ENCODE assay signal across 22 cellular contexts in the genomic region with DNA sequence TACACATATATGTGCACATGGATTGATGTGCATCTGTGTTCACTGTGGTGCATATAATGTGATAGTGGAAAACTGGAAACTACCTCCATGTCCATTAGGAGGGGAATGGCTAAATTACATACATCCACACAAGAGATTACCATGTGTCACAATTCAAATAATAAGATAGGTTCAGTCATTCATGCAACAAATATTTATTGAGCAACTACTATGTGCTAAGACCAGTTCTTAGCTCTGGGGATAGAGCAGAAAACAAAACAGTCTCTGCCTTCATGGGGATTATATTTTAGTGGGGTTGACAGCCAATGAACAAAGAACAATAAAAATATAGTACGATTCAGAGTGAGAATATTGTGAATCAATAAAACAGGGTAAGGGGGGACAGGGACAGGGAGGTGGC.
A peak's percentile ranks its signal among the peaks of the same experiment; 100 is the strongest.
DNase-seq lines count a peak whose midpoint lies in the region; ATAC-seq, FAIRE-seq and TF ChIP-seq lines count a peak whose summit lies in the region.
"Had no signal": no experiment of that assay in that cellular context is flagged by ENCODE, and none has a peak within 500 bp of the region (broad histone marks: within the 10 kb centered on the region; RNA-seq: fewer than 3 reads in every experiment).

No MANE protein-coding gene starts in this region.

- no peak for ATAC-seq in K562
- ATAC-seq in pancreas: no peak
- ATAC-seq in HG02763 (IDR thresholded peaks at IDR 0.05; ENCODE audit: unreplicated experiment): no peak
- ATAC-seq in GM21786 (IDR thresholded peaks at IDR 0.05; ENCODE audit: unreplicated experiment): no peak
- ATAC-seq: HCT116 had no signal

- H3K4me2 ChIP-seq in DOHH2 (ENCODE audit: low read length) (peak overlapping the region; percentile 89), Karpas-422 (ENCODE audit: low read depth, low read length, poor library complexity, severe bottlenecking) (peak overlapping the region; percentile 59), SU-DHL-6 (ENCODE audit: low read depth, low read length, poor library complexity, severe bottlenecking) (peak overlapping the region; percentile 49), K562 (ENCODE audit: insufficient read depth, low read length) (no peak overlapping the region)

- H3K9me3 ChIP-seq in DOHH2 (ENCODE audit: control insufficient read depth, insufficient read depth, low read length) (peaks cover 11% of the 10 kb centered on the region), Karpas-422 (ENCODE audit: low read length) (no peaks in the 10 kb centered on the region), SU-DHL-6 (ENCODE audit: insufficient read depth, low read length) (peaks cover 8% of the 10 kb centered on the region; the same call in 1 of the 2 replicates), K562 (replicated peaks; ENCODE audit: control insufficient read depth, insufficient read depth, low read depth, low read length) (no peaks in the 10 kb centered on the region), pancreas (no peaks in the 10 kb centered on the region)

- no peak for TF ChIP-seq POLR2A in K562 (conservative IDR thresholded peaks at IDR 0.05)

- H3K4me3 ChIP-seq in DOHH2 (ENCODE audit: low read length): peak overlapping the region; percentile 80
- no peak overlapping the region for H3K4me3 ChIP-seq in Karpas-422 (ENCODE audit: low read length)
- no peak overlapping the region for H3K4me3 ChIP-seq in SU-DHL-6 (ENCODE audit: insufficient read depth, low read length, poor library complexity, severe bottlenecking)
- no peak overlapping the region for H3K4me3 ChIP-seq in K562
- no peak overlapping the region for H3K4me3 ChIP-seq in pancreas

- TF ChIP-seq CTCF in DOHH2 (IDR thresholded peaks at IDR 0.05; ENCODE audit: low read depth, low read length, poor library complexity, severe bottlenecking) (no peak), SU-DHL-6 (IDR thresholded peaks at IDR 0.05; ENCODE audit: insufficient read depth, low read length, poor library complexity, severe bottlenecking) (no peak), K562 (IDR thresholded peaks at IDR 0.05 in 2 of 3, conservative IDR thresholded peaks at IDR 0.05 in 1 of 3; ENCODE audit: insufficient read depth in 2 of 3, low read depth in 1 of 3, low read length in 3 of 3) (no peak), pancreas (IDR thresholded peaks at IDR 0.05) (no peak)

- H3K36me3 ChIP-seq in DOHH2 (ENCODE audit: control insufficient read depth, low read length) (peaks cover 40% of the 10 kb centered on the region), Karpas-422 (ENCODE audit: insufficient read depth, low read length) (no peaks in the 10 kb centered on the region), SU-DHL-6 (ENCODE audit: low read length) (peaks cover 17% of the 10 kb centered on the region), K562 (ENCODE audit: control insufficient read depth, insufficient read depth, low read length) (peaks cover 19% of the 10 kb centered on the region; the same call in 1 of the 3 replicates), pancreas (no peaks in the 10 kb centered on the region)

- TF ChIP-seq EP300 in K562 (IDR thresholded peaks at IDR 0.05; ENCODE audit: low read length): no peak

- CTCF ChIA-PET in K562 (lab: Yijun Ruan, JAX; ENCODE audit: low intra/inter-chr PET ratio): no interaction called here

- no TSS peak for BruUV-seq in K562 (replicated peaks; lab: Mats Ljungman, UMichigan)

- no peak for DNase-seq in Karpas-422
- no peak for DNase-seq in K562 (ENCODE audit: extremely low read depth in 1 of 4, low spot score in 3 of 4)
- DNase-seq in pancreas: no peak
- no peak for DNase-seq in ecto neural progenitor cell (ENCODE audit: low spot score)
- DNase-seq: C1 segment of cervical spinal cord; CD4-positive, CD25-positive, alpha-beta regulatory T cell; CD8-positive, alpha-beta memory T cell; COR-L47; DMS 273 treated with DMSO at 0.1 percent for 48 hours; DMS53; DND-41; GOT3; H7; KG1 had no signal

- no peaks in the 10 kb centered on the region for H3K9me1 ChIP-seq in K562 (ENCODE audit: control insufficient read depth, insufficient read depth, low read length)

- H3K9me2 ChIP-seq in DOHH2 (replicated peaks; ENCODE audit: control insufficient read depth, low read length): no peaks in the 10 kb centered on the region
- no peaks in the 10 kb centered on the region for H3K9me2 ChIP-seq in Karpas-422 (replicated peaks; ENCODE audit: insufficient read depth, low read length)
- H3K9me2 ChIP-seq in SU-DHL-6 (replicated peaks; ENCODE audit: insufficient read depth, low read length): no peaks in the 10 kb centered on the region

- H4K20me1 ChIP-seq in DOHH2 (ENCODE audit: control insufficient read depth, insufficient read depth, low read depth, low read length) (no peaks in the 10 kb centered on the region), Karpas-422 (ENCODE audit: insufficient read depth, low read depth, low read length) (peaks cover 25% of the 10 kb centered on the region), SU-DHL-6 (ENCODE audit: low read depth, low read length) (no peaks in the 10 kb centered on the region), K562 (replicated peaks; ENCODE audit: control insufficient read depth, insufficient read depth, low read length) (peaks cover 6% of the 10 kb centered on the region)

- H3K79me2 ChIP-seq in DOHH2 (ENCODE audit: control insufficient read depth, low read length) (peaks cover 29% of the 10 kb centered on the region), Karpas-422 (ENCODE audit: low read length) (no peaks in the 10 kb centered on the region), SU-DHL-6 (ENCODE audit: insufficient read depth, low read length) (no peaks in the 10 kb centered on the region; the same call in 1 of the 2 replicates), K562 (ENCODE audit: control insufficient read depth, insufficient read depth, low read length) (no peaks in the 10 kb centered on the region)

- intact Hi-C loops in K562 (cut with micrococcal nuclease) (no loop called here), pancreas (cut with DNase I) (no loop called here)

- H3K27me3 ChIP-seq in DOHH2 (ENCODE audit: control insufficient read depth, low read length) (no peaks in the 10 kb centered on the region), Karpas-422 (ENCODE audit: low read length) (no peaks in the 10 kb centered on the region), SU-DHL-6 (ENCODE audit: low read length) (no peaks in the 10 kb centered on the region), K562 (ENCODE audit: control insufficient read depth in 2 of 2, insufficient read depth in 2 of 2, low read length in 2 of 2) (peaks cover 3 to 5% of the 10 kb centered on the region in 2 experiments; a peak in 3 of 5 replicates), pancreas (no peaks in the 10 kb centered on the region)

- H3K4me1 ChIP-seq in DOHH2 (ENCODE audit: control insufficient read depth, low read length) (peaks cover 100% of the 10 kb centered on the region), Karpas-422 (ENCODE audit: low read length) (peaks cover 66% of the 10 kb centered on the region), K562 (replicated peaks in 1 of 2; ENCODE audit: control insufficient read depth in 2 of 2, insufficient read depth in 2 of 2, low read length in 2 of 2) (peaks cover 0 to 3% of the 10 kb centered on the region in 2 experiments; a peak in 1 of 5 replicates), pancreas (no peaks in the 10 kb centered on the region)

- H3K27ac ChIP-seq in DOHH2 (ENCODE audit: low read depth, low read length) (peak overlapping the region; percentile 99), Karpas-422 (ENCODE audit: low read length) (no peak overlapping the region), SU-DHL-6 (ENCODE audit: low read depth, low read length) (peak overlapping the region; percentile 97), K562 (ENCODE audit: extremely low read depth, low read depth, low read length) (no peak overlapping the region), pancreas (no peak overlapping the region)
- H3K27ac ChIP-seq: HL-60 had no signal

- H3K9ac ChIP-seq in Karpas-422 (ENCODE audit: low read length) (no peak overlapping the region), SU-DHL-6 (ENCODE audit: low read length) (0 out of 2 replicates have a peak overlapping the region, but pooled peaks have one; percentile 14), K562 (ENCODE audit: insufficient read depth in 1 of 2, low read depth in 2 of 2, low read length in 2 of 2) (no peak overlapping the region)

- POLR2A ChIA-PET in K562 (lab: Yijun Ruan, JAX): no interaction called here

- H3F3A ChIP-seq in DOHH2 (ENCODE audit: control insufficient read depth, insufficient read depth): peaks cover 86% of the 10 kb centered on the region
- peaks cover 95% of the 10 kb centered on the region for H3F3A ChIP-seq in SU-DHL-6 (ENCODE audit: insufficient read depth)

- in situ Hi-C loops in K562 (cut with MboI): no loop called here

- no peak for TF ChIP-seq RAD21 in K562 (CRISPR knock-in tag; conservative IDR thresholded peaks at IDR 0.05 in 1 of 2, IDR thresholded peaks at IDR 0.05 in 1 of 2)

- FAIRE-seq in K562 (lab: Jason Lieb, UNC) (no peak), pancreas (lab: Jason Lieb, UNC) (no peak)
- FAIRE-seq: G401.6, GM12892 had no signal

- H2AFZ ChIP-seq in Karpas-422 (ENCODE audit: low read length) (no peak overlapping the region), SU-DHL-6 (ENCODE audit: low read depth, low read length, severe bottlenecking) (no peak overlapping the region), K562 (ENCODE audit: low read depth, low read length) (no peak overlapping the region)

- WGBS in K562 (ENCODE audit: insufficient coverage, low coverage, missing lambda C conversion rate): 86% methylated on average over 1 of the region's 1 CpG
- 96% methylated on average over 1 of the region's 1 CpG for WGBS in pancreas, 2 donors

TF ChIP-seq in K562, 482 proteins besides CTCF, POLR2A, EP300 and RAD21:
- TF ChIP-seq RBM25 (IDR thresholded peaks at IDR 0.05; ENCODE audit: low read depth, low read length, severe bottlenecking) (peak; percentile 38), SREBF2 (CRISPR knock-in tag; IDR thresholded peaks at IDR 0.05) (no peak)

Comparison
In these comparisons a context has a peak if more than half of its experiments do, and no peak if none do; other contexts are left out.
1. H3K27ac ChIP-seq: peak in DOHH2 (single experiment) and SU-DHL-6 (single experiment); none in Karpas-422 (single experiment), K562 (single experiment) and pancreas (0 of 4).